ENCODE assay signal across 18 cellular contexts in genomic region chr7:52962402-52962801, GRCh38.
"Had no signal": no experiment of that assay in that cellular context is flagged by ENCODE, and none has a peak within 500 bp of the region (broad histone marks: within the 10 kb centered on the region; RNA-seq: fewer than 3 reads in every experiment).

No MANE protein-coding gene starts in this region.

- H3K36me3 ChIP-seq: adrenal gland, neutrophil, upper lobe of left lung had no signal

- H3K4me1 ChIP-seq: adrenal gland, parathyroid adenoma, upper lobe of left lung had no signal

- ATAC-seq: activated CD4-positive, alpha-beta T cell treated with anti-CD3 and anti-CD28 coated beads for 36 hours; activated T-cell treated with anti-CD3 and anti-CD28 coated beads, Interleukin-2, amount 50 U/mL, for 4 hours; natural killer cell treated with Interleukin-12 subunit alpha and Interleukin-12 subunit beta and Interleukin-15 and Interleukin-18, amount 100 ng/mL, for 72 hours; stimulated activated naive B cell treated with anti-CD40 and anti-IgM and Interleukin-4, amounts not matched to agents 10 μg/mL and 1 μg/mL and 100 μg/mL, for 72 hours; T-helper 17 cell had no signal

- H3K9me3 ChIP-seq: adrenal gland, neutrophil, upper lobe of left lung had no signal

- H3K27me3 ChIP-seq: adrenal gland, neutrophil, upper lobe of left lung had no signal

- DNase-seq: activated B cell treated with CpG ODN at 0.5 μM for 24 hours; activated CD4-positive, alpha-beta T cell treated with anti-CD3 and anti-CD28 coated beads for 36 hours; activated CD4-positive, alpha-beta T cell treated with anti-CD3 and anti-CD28 coated beads, Interleukin-2, amount 50 U/mL, for 4 hours; activated CD8-positive, alpha-beta memory T cell treated with anti-CD3 and anti-CD28 coated beads, Interleukin-2, amount 50 U/mL, for 48 hours; activated naive CD4-positive, alpha-beta T cell; activated T-cell treated with anti-CD3 and anti-CD28 coated beads, Interleukin-2, amount 50 U/mL, for 4 hours; adrenal gland; cortex of kidney; kidney; stimulated activated CD4-positive, alpha-beta T cell treated with anti-CD3 and anti-CD28 coated beads, Interleukin-2, amount 100 ng/mL, for 48 hours; stimulated activated CD8-positive, alpha-beta memory T cell treated with anti-CD3 and anti-CD28 coated beads, Interleukin-4, amount 100 ng/mL, for 48 hours; stimulated activated naive B cell treated with anti-CD40 and anti-IgM and Interleukin-4, amounts not matched to agents 10 μg/mL and 1 μg/mL and 100 μg/mL, for 72 hours; SW 1271; T-helper 17 cell; upper lobe of left lung had no signal

- H3K27ac ChIP-seq: adrenal gland, neutrophil, parathyroid adenoma, upper lobe of left lung had no signal

- H3K4me3 ChIP-seq: adrenal gland, upper lobe of left lung had no signal
